Comparison of ENCODE assay signal across 13 cellular contexts in the genomic region with DNA sequence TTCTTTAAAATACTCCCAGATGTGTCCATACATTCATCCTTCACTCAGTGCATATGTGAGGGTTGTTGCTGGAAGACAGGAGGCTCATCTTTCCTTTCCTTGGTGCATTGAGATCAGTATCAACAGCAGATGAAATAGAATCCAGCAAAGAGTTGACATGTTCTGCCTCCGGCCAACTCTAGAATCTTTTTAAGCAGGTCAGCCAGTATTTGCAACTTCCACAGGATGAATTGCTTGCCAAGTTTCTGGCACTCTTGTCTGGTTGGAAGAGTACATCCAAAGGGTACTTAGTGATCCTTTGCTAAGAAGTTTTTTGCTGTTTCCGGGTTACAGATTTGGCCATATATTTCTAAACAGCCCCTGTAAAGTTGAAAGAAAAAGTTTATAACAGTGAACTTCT. TPM values are rescaled to one million over a fixed set of nuclear protein-coding genes. Genes with fewer than 3 reads are reported as not detected.
DNase-seq lines count a peak whose midpoint lies in the region; ATAC-seq and TF ChIP-seq lines count a peak whose summit lies in the region.
"Had no signal": no experiment of that assay in that cellular context is flagged by ENCODE, and none has a peak within 500 bp of the region (broad histone marks: within the 10 kb centered on the region; RNA-seq: fewer than 3 reads in every experiment).

No MANE protein-coding gene starts in this region.

- peak overlapping the region; percentile 47 for H3K27ac Mint-ChIP-seq in activated T-cell treated with anti-CD3 and anti-CD28 coated beads, Interleukin-2, amount 50 U/mL, for 24 hours
- no peak overlapping the region for H3K27ac Mint-ChIP-seq in activated T-cell treated with anti-CD3 and anti-CD28 coated beads, Interleukin-2, amount 50 U/mL, for 72 hours
- H3K27ac Mint-ChIP-seq in type B pancreatic cell = peak overlapping the region; percentile 31

- H3K9me3 Mint-ChIP-seq in activated T-cell treated with anti-CD3 and anti-CD28 coated beads, Interleukin-2, amount 50 U/mL, for 24 hours = no peaks in the 10 kb centered on the region
- H3K9me3 Mint-ChIP-seq in activated T-cell treated with anti-CD3 and anti-CD28 coated beads, Interleukin-2, amount 50 U/mL, for 72 hours = no peaks in the 10 kb centered on the region
- H3K9me3 Mint-ChIP-seq in type B pancreatic cell = no peaks in the 10 kb centered on the region
- H3K9me3 Mint-ChIP-seq: naive thymus-derived CD8-positive, alpha-beta T cell had no signal

- no peak for TF ChIP-seq CTCF in type B pancreatic cell (conservative IDR thresholded peaks at IDR 0.05)

- H3K4me1 Mint-ChIP-seq in activated T-cell treated with anti-CD3 and anti-CD28 coated beads, Interleukin-2, amount 50 U/mL, for 24 hours (ENCODE audit: low read depth) = peaks cover 21% of the 10 kb centered on the region
- peaks cover 17% of the 10 kb centered on the region for H3K4me1 Mint-ChIP-seq in activated T-cell treated with anti-CD3 and anti-CD28 coated beads, Interleukin-2, amount 50 U/mL, for 72 hours (ENCODE audit: low read depth)
- H3K4me1 Mint-ChIP-seq in type B pancreatic cell (ENCODE audit: unreplicated experiment) = peaks cover 10% of the 10 kb centered on the region

- DNase-seq in activated T-cell treated with anti-CD3 and anti-CD28 coated beads, Interleukin-2, amount 50 U/mL, for 24 hours = no peak
- no peak for DNase-seq in activated T-cell treated with anti-CD3 and anti-CD28 coated beads, Interleukin-2, amount 50 U/mL, for 72 hours
- DNase-seq in fibroblast of peridontal ligament (ENCODE audit: extremely low read depth) (peak; percentile 52), lung microvascular endothelial cell (ENCODE audit: low read depth in 2 of 2) (peak; percentile 31 to 48), type B pancreatic cell (ENCODE audit: extremely low spot score, unreplicated experiment) (no peak), hepatic stellate cell (ENCODE audit: low spot score) (no peak)
- DNase-seq: activated CD8-positive, alpha-beta memory T cell treated with anti-CD3 and anti-CD28 coated beads, Interleukin-2, amount 50 U/mL, for 48 hours; activated naive CD4-positive, alpha-beta T cell treated with anti-CD3 and anti-CD28 coated beads, Interleukin-2, amount 50 U/mL, for 16 hours; naive thymus-derived CD8-positive, alpha-beta T cell; NCI-H1417 treated with DMSO at 0.1 percent for 48 hours had no signal

- no peak overlapping the region for H3K4me3 Mint-ChIP-seq in activated T-cell treated with anti-CD3 and anti-CD28 coated beads, Interleukin-2, amount 50 U/mL, for 24 hours
- H3K4me3 Mint-ChIP-seq in activated T-cell treated with anti-CD3 and anti-CD28 coated beads, Interleukin-2, amount 50 U/mL, for 72 hours = no peak overlapping the region
- no peak overlapping the region for H3K4me3 Mint-ChIP-seq in type B pancreatic cell
- H3K4me3 Mint-ChIP-seq: naive thymus-derived CD8-positive, alpha-beta T cell had no signal

- H3K36me3 Mint-ChIP-seq in activated T-cell treated with anti-CD3 and anti-CD28 coated beads, Interleukin-2, amount 50 U/mL, for 24 hours (ENCODE audit: low read depth) = peaks cover 96% of the 10 kb centered on the region
- H3K36me3 Mint-ChIP-seq in activated T-cell treated with anti-CD3 and anti-CD28 coated beads, Interleukin-2, amount 50 U/mL, for 72 hours (ENCODE audit: insufficient read depth in 2 of 2) = peaks cover 8 to 32% of the 10 kb centered on the region in 2 donors
- peaks cover 37% of the 10 kb centered on the region for H3K36me3 Mint-ChIP-seq in type B pancreatic cell

- ATAC-seq in activated T-cell treated with anti-CD3 and anti-CD28 coated beads, Interleukin-2, amount 50 U/mL, for 72 hours (replicated peaks in 1 of 2) = no peak
- ATAC-seq in HG02852 (IDR thresholded peaks at IDR 0.05; ENCODE audit: unreplicated experiment) = no peak
- ATAC-seq in HG03354 (IDR thresholded peaks at IDR 0.05; ENCODE audit: poor library complexity, severe bottlenecking, unreplicated experiment) = no peak
- ATAC-seq: naive thymus-derived CD8-positive, alpha-beta T cell had no signal

- no peaks in the 10 kb centered on the region for H3K27me3 Mint-ChIP-seq in activated T-cell treated with anti-CD3 and anti-CD28 coated beads, Interleukin-2, amount 50 U/mL, for 24 hours
- no peaks in the 10 kb centered on the region for H3K27me3 Mint-ChIP-seq in activated T-cell treated with anti-CD3 and anti-CD28 coated beads, Interleukin-2, amount 50 U/mL, for 72 hours (ENCODE audit: low read depth)
- H3K27me3 Mint-ChIP-seq in type B pancreatic cell = no peaks in the 10 kb centered on the region
- H3K27me3 Mint-ChIP-seq: naive thymus-derived CD8-positive, alpha-beta T cell had no signal

RNA-seq across cellular contexts. Expression of gene SYNC, which starts 21.1 kb away (rescaled TPM):
- not detected for total RNA-seq in activated T-cell treated with anti-CD3 and anti-CD28 coated beads, Interleukin-2, amount 50 U/mL, for 72 hours
- total RNA-seq in lung microvascular endothelial cell (11.3 and 13.9 TPM in 2 replicates), type B pancreatic cell (ENCODE audit: low replicate concordance) (1.2 and 1.3 TPM in 2 replicates)
- total RNA-seq: naive thymus-derived CD8-positive, alpha-beta T cell; T-helper 2 cell treated with Interferon-gamma antibody and Interleukin-4, amounts not matched to agents 100 ng/mL and 5 ng/mL, for 36 hours had no signal

RNA-seq across cellular contexts. Expression of gene RBBP4, which starts 30.5 kb away (rescaled TPM):
- 100 to 1,000 TPM; 252 to 274 TPM for total RNA-seq in activated T-cell treated with anti-CD3 and anti-CD28 coated beads, Interleukin-2, amount 50 U/mL, for 72 hours
- total RNA-seq in lung microvascular endothelial cell (78.7 and 86.3 TPM in 2 replicates), type B pancreatic cell (ENCODE audit: low replicate concordance) (274 and 386 TPM in 2 replicates)

RNA-seq across cellular contexts. Expression of gene ZBTB8OS, which starts 31.2 kb away (rescaled TPM):
- 10 to 100 TPM; 61.2 to 77.4 TPM for total RNA-seq in activated T-cell treated with anti-CD3 and anti-CD28 coated beads, Interleukin-2, amount 50 U/mL, for 72 hours
- total RNA-seq in lung microvascular endothelial cell = 24.6 and 25.8 TPM in 2 replicates
- 41.7 and 49.8 TPM in 2 replicates for total RNA-seq in type B pancreatic cell (ENCODE audit: low replicate concordance)

Comparison
In these comparisons a context has a peak if more than half of its experiments do, and no peak if none do; other contexts are left out.
1. DNase-seq: peak in fibroblast of peridontal ligament (single experiment) and lung microvascular endothelial cell (2 of 2); none in activated T-cell treated with anti-CD3 and anti-CD28 coated beads, Interleukin-2, amount 50 U/mL, for 24 hours (single experiment), activated T-cell treated with anti-CD3 and anti-CD28 coated beads, Interleukin-2, amount 50 U/mL, for 72 hours (0 of 2), type B pancreatic cell (single experiment) and hepatic stellate cell (single experiment).